16 cellular contexts compared by ENCODE assay signal in the genomic region with DNA sequence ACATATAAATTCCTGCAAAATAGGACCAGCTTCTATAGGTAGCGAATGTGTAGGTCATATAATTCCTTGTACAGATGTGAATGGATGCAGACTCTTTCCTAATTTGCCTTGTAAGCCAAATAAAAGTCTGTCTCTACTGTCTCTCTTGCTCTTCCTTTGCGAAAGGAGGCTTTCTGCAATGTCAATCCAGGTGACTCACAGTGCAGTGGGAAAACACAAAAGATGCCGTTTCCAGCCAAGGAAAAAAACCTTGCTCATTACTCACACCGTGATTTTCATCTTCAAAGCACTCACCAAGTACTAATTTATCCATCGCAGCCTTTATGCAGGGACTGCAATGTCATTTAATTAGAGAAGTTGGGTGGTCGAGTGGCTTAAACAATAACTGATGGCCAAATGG.
"Had no signal": no experiment of that assay in that cellular context is flagged by ENCODE, and none has a peak within 500 bp of the region (broad histone marks: within the 10 kb centered on the region; RNA-seq: fewer than 3 reads in every experiment).

No MANE protein-coding gene starts in this region.

- H3K4me3 ChIP-seq: body of pancreas, left ventricle myocardium inferior, spleen, testis, upper lobe of left lung had no signal

- ATAC-seq: activated CD8-positive, alpha-beta memory T cell treated with anti-CD3 and anti-CD28 coated beads, Interleukin-2, amount 10 ng/mL, durations not matched to agents 7 days and 5 days; body of pancreas; stimulated activated memory B cell treated with anti-CD40 and anti-IgM and Interleukin-4, amounts not matched to agents 10 μg/mL and 1 μg/mL and 100 μg/mL, for 72 hours had no signal

- H3K4me1 Mint-ChIP-seq: activated B cell treated with CpG ODN at 0.5 μM for 24 hours; stimulated activated memory B cell treated with anti-CD40 and anti-IgM and Interleukin-4, amounts not matched to agents 10 μg/mL and 1 μg/mL and 100 μg/mL, for 72 hours had no signal

- H3K36me3 Mint-ChIP-seq: activated CD4-positive, alpha-beta memory T cell treated with anti-CD3 and anti-CD28 coated beads for 36 hours; activated CD8-positive, alpha-beta memory T cell treated with anti-CD3 and anti-CD28 coated beads, Interleukin-2, amount 10 ng/mL, durations not matched to agents 7 days and 5 days had no signal

- H3K4me3 Mint-ChIP-seq: activated B cell treated with CpG ODN at 0.5 μM for 24 hours; activated CD4-positive, alpha-beta memory T cell treated with anti-CD3 and anti-CD28 coated beads for 36 hours; activated CD8-positive, alpha-beta memory T cell treated with anti-CD3 and anti-CD28 coated beads, Interleukin-2, amount 10 ng/mL, durations not matched to agents 7 days and 5 days; immature natural killer cell; stimulated activated memory B cell treated with anti-CD40 and anti-IgM and Interleukin-4, amounts not matched to agents 10 μg/mL and 1 μg/mL and 100 μg/mL, for 72 hours had no signal

- H3K27ac Mint-ChIP-seq: activated B cell treated with CpG ODN at 0.5 μM for 24 hours; activated CD4-positive, alpha-beta memory T cell treated with anti-CD3 and anti-CD28 coated beads for 36 hours; activated CD8-positive, alpha-beta memory T cell treated with anti-CD3 and anti-CD28 coated beads, Interleukin-2, amount 10 ng/mL, durations not matched to agents 7 days and 5 days; immature natural killer cell; stimulated activated memory B cell treated with anti-CD40 and anti-IgM and Interleukin-4, amounts not matched to agents 10 μg/mL and 1 μg/mL and 100 μg/mL, for 72 hours had no signal

- H3K9me3 Mint-ChIP-seq: activated B cell treated with CpG ODN at 0.5 μM for 24 hours; activated CD4-positive, alpha-beta memory T cell treated with anti-CD3 and anti-CD28 coated beads for 36 hours; immature natural killer cell; stimulated activated memory B cell treated with anti-CD40 and anti-IgM and Interleukin-4, amounts not matched to agents 10 μg/mL and 1 μg/mL and 100 μg/mL, for 72 hours had no signal

- DNase-seq: activated B cell treated with CpG ODN at 0.5 μM for 24 hours; activated CD4-positive, alpha-beta memory T cell treated with anti-CD3 and anti-CD28 coated beads for 36 hours; activated CD4-positive, alpha-beta T cell treated with anti-CD3 and anti-CD28 coated beads for 4 hours; activated CD8-positive, alpha-beta memory T cell treated with anti-CD3 and anti-CD28 coated beads, Interleukin-2, amount 10 ng/mL, durations not matched to agents 7 days and 5 days; activated naive CD4-positive, alpha-beta T cell; body of pancreas; central memory CD4-positive, alpha-beta T cell; immature natural killer cell; kidney glomerular epithelial cell; left ventricle myocardium inferior; retina; spleen; stimulated activated CD4-positive, alpha-beta T cell treated with anti-CD3 and anti-CD28 coated beads, Interleukin-4, amount 100 ng/mL, for 4 hours; testis; upper lobe of left lung had no signal
